Comparison of ENCODE assay signal across 13 cellular contexts in genomic region chr1:183936009-183936408, GRCh38.
DNase-seq lines count a peak whose midpoint lies in the region; ATAC-seq and TF ChIP-seq lines count a peak whose summit lies in the region.
"Had no signal": no experiment of that assay in that cellular context is flagged by ENCODE, and none has a peak within 500 bp of the region (broad histone marks: within the 10 kb centered on the region; RNA-seq: fewer than 3 reads in every experiment).

No MANE protein-coding gene starts in this region.

- peak overlapping the region; percentile 53 for H3K27ac ChIP-seq in angular gyrus (ENCODE audit: low read depth, low read length)
- no peak overlapping the region for H3K27ac ChIP-seq in liver (ENCODE audit: low read depth in 1 of 2, low read length in 2 of 2)
- peak overlapping the region; percentile 84 for H3K27ac ChIP-seq in substantia nigra (ENCODE audit: low read depth, low read length, poor library complexity, severe bottlenecking)
- H3K27ac ChIP-seq in WERI-Rb-1, result no peak overlapping the region
- H3K27ac ChIP-seq: GM23248 had no signal

- H3K9me3 Mint-ChIP-seq in central memory CD8-positive, alpha-beta T cell, result no peaks in the 10 kb centered on the region
- H3K9me3 Mint-ChIP-seq in activated T-cell treated with anti-CD3 and anti-CD28 coated beads, Interleukin-2, amount 50 U/mL, for 4 hours, result no peaks in the 10 kb centered on the region
- H3K9me3 Mint-ChIP-seq: CD4-positive, alpha-beta T cell had no signal

- no peak overlapping the region for H3K4me3 Mint-ChIP-seq in central memory CD8-positive, alpha-beta T cell
- no peak overlapping the region for H3K4me3 Mint-ChIP-seq in activated T-cell treated with anti-CD3 and anti-CD28 coated beads, Interleukin-2, amount 50 U/mL, for 4 hours
- H3K4me3 Mint-ChIP-seq: B cell; CD4-positive, alpha-beta T cell had no signal

- no peak for ATAC-seq in central memory CD8-positive, alpha-beta T cell (replicated peaks; ENCODE audit: extremely low read depth, poor library complexity, severe bottlenecking)
- ATAC-seq in activated T-cell treated with anti-CD3 and anti-CD28 coated beads, Interleukin-2, amount 50 U/mL, for 4 hours, result no peak
- ATAC-seq: HCT116 had no signal

- H3K27me3 Mint-ChIP-seq in central memory CD8-positive, alpha-beta T cell, result no peaks in the 10 kb centered on the region
- no peaks in the 10 kb centered on the region for H3K27me3 Mint-ChIP-seq in activated T-cell treated with anti-CD3 and anti-CD28 coated beads, Interleukin-2, amount 50 U/mL, for 4 hours (ENCODE audit: low read depth)
- H3K27me3 Mint-ChIP-seq: CD4-positive, alpha-beta T cell had no signal

- H3K4me3 ChIP-seq in liver (ENCODE audit: low read depth in 1 of 3, low read length in 3 of 3), result no peak overlapping the region
- H3K4me3 ChIP-seq in WERI-Rb-1 (ENCODE audit: low read depth, low read length), result no peak overlapping the region
- H3K4me3 ChIP-seq: GM23248 had no signal

- 87% methylated on average over 7 of the region's 7 CpGs for WGBS in liver

- no peaks in the 10 kb centered on the region for H3K27me3 ChIP-seq in liver (ENCODE audit: control insufficient read depth in 4 of 4, insufficient read depth in 4 of 4, low read length in 3 of 4)
- H3K27me3 ChIP-seq in WERI-Rb-1 (ENCODE audit: insufficient read depth, low read depth, severe bottlenecking), result no peaks in the 10 kb centered on the region

- no peaks in the 10 kb centered on the region for H3K4me1 ChIP-seq in liver (ENCODE audit: control insufficient read depth in 4 of 4, insufficient read depth in 4 of 4, low read length in 3 of 4)

- H3K4me1 Mint-ChIP-seq in central memory CD8-positive, alpha-beta T cell, result no peaks in the 10 kb centered on the region
- H3K4me1 Mint-ChIP-seq in activated T-cell treated with anti-CD3 and anti-CD28 coated beads, Interleukin-2, amount 50 U/mL, for 4 hours (ENCODE audit: low read depth), result peaks cover 5% of the 10 kb centered on the region
- H3K4me1 Mint-ChIP-seq: B cell had no signal

- no peak for TF ChIP-seq RAD21 in liver (IDR thresholded peaks at IDR 0.05)

- no peak for DNase-seq in central memory CD8-positive, alpha-beta T cell (ENCODE audit: low spot score in 2 of 2)
- DNase-seq in substantia nigra (lab: John Stamatoyannopoulos, UW), result peak in 1 of 49 donors; percentile 16
- no peak for DNase-seq in NCI-H2196 treated with DMSO at 0.1 percent for 48 hours (lab: John Stamatoyannopoulos, UW; ENCODE audit: unreplicated experiment)
- no peak for DNase-seq in WERI-Rb-1
- DNase-seq in activated T-cell treated with anti-CD3 and anti-CD28 coated beads, Interleukin-2, amount 50 U/mL, for 4 hours, result no peak
- DNase-seq: C1 segment of cervical spinal cord; CD4-positive, alpha-beta T cell; DMS79; GM23248 had no signal

- no peak overlapping the region for H3K9ac ChIP-seq in liver (ENCODE audit: low read depth in 1 of 2, low read length in 2 of 2)
- H3K9ac ChIP-seq: GM23248 had no signal

- peaks cover 2% of the 10 kb centered on the region for H3K36me3 Mint-ChIP-seq in central memory CD8-positive, alpha-beta T cell (ENCODE audit: insufficient read depth)
- H3K36me3 Mint-ChIP-seq in activated T-cell treated with anti-CD3 and anti-CD28 coated beads, Interleukin-2, amount 50 U/mL, for 4 hours (ENCODE audit: insufficient read depth), result no peaks in the 10 kb centered on the region

- H3K9me3 ChIP-seq in liver (ENCODE audit: control insufficient read depth in 4 of 4, low read length in 3 of 4) (no peaks in the 10 kb centered on the region), WERI-Rb-1 (ENCODE audit: severe bottlenecking) (no peaks in the 10 kb centered on the region)

- TF ChIP-seq CTCF in liver (IDR thresholded peaks at IDR 0.05; ENCODE audit: low read depth, low read length, missing input control) (no peak), WERI-Rb-1 (IDR thresholded peaks at IDR 0.05; ENCODE audit: low read depth, low read length) (no peak)

- H3K27ac Mint-ChIP-seq in central memory CD8-positive, alpha-beta T cell (ENCODE audit: low read depth), result peak overlapping the region; percentile 63
- H3K27ac Mint-ChIP-seq: B cell; CD4-positive, alpha-beta T cell had no signal

- H3K36me3 ChIP-seq in liver (ENCODE audit: control insufficient read depth in 4 of 4, insufficient read depth in 3 of 4, low read depth in 1 of 4, low read length in 3 of 4) (no peaks in the 10 kb centered on the region), WERI-Rb-1 (no peaks in the 10 kb centered on the region)

TF ChIP-seq in liver, 16 proteins besides CTCF, POLR2A, EP300 and RAD21:
- TF ChIP-seq NR2F2 (IDR thresholded peaks at IDR 0.05) (peak; percentile 78), ZBTB33 (IDR thresholded peaks at IDR 0.05) (no peak)

Comparison
In these comparisons a context has a peak if more than half of its experiments do, and no peak if none do; other contexts are left out.
1. H3K27ac ChIP-seq: peak in angular gyrus (single experiment) and substantia nigra (single experiment); none in liver (0 of 2) and WERI-Rb-1 (single experiment).